In the genomic region with DNA sequence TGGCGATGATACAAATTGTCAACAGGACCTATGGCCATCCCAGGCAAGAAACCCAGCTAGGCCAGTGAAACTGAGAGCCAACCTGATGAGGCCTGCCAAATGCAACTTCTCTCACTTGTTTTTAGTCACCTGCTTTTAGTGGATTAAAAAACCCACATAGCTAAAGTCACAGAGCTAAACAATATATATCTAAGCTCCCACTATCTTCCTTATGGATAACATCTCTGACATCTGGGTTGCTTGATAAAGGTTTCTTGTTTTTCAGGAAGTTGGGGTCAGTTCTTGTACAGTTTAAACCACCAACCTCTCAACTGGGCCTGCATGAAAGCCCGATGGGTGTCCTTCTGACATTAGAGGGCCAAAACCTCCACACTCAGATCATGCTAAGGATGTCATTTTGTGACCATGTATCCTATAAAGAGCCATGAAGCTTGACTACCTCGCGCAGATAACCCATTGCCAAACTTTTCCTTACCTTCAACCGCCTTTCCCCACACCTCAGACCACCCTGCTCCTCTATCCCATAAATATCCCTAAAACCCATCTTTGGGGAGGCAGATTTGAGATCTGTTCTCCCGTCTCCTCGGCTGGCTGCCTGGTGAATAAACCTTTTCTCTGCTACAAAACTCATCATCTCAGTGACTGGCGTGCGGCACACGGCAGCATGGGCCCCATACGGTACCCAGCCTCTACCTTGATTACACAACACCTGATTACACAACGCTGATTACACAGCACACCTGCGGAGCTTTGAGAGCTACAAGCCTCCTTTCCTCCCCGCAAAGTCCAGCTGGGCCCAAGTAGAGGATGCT, we compare ENCODE assay signal across 1 cellular context.
TF ChIP-seq lines count a peak whose summit lies in the region.

No MANE protein-coding gene starts in this region.

TF ChIP-seq in K562, 482 proteins besides CTCF, POLR2A, EP300 and RAD21 (continued from another document and continues in another):
- TF ChIP-seq, protein P1, sequence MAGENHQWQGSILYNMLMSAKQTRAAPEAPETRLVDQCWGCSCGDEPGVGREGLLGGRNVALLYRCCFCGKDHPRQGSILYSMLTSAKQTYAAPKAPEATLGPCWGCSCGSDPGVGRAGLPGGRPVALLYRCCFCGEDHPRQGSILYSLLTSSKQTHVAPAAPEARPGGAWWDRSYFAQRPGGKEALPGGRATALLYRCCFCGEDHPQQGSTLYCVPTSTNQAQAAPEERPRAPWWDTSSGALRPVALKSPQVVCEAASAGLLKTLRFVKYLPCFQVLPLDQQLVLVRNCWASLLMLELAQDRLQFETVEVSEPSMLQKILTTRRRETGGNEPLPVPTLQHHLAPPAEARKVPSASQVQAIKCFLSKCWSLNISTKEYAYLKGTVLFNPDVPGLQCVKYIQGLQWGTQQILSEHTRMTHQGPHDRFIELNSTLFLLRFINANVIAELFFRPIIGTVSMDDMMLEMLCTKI (IDR thresholded peaks at IDR 0.05; ENCODE audit: partially characterized antibody) = no peak
- TF ChIP-seq, protein P2, sequence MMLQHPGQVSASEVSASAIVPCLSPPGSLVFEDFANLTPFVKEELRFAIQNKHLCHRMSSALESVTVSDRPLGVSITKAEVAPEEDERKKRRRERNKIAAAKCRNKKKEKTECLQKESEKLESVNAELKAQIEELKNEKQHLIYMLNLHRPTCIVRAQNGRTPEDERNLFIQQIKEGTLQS (IDR thresholded peaks at IDR 0.05) = no peak
- TF ChIP-seq, protein P2 (CRISPR knock-in tag; conservative IDR thresholded peaks at IDR 0.05) = no peak
- TF ChIP-seq STAT5B (CRISPR knock-in tag; IDR thresholded peaks at IDR 0.05) (no peak), DIDO1 (tag; IDR thresholded peaks at IDR 0.05; ENCODE audit: low read depth) (no peak), SETDB1 (IDR thresholded peaks at IDR 0.05; ENCODE audit: low read length) (no peak), ZNF384 (IDR thresholded peaks at IDR 0.05; ENCODE audit: low read depth, low read length) (no peak), CCNT2 (IDR thresholded peaks at IDR 0.05; ENCODE audit: borderline replicate concordance, extremely low read depth, insufficient read length, low read depth, low read length) (peak; percentile 70), CXXC5 (CRISPR knock-in tag; IDR thresholded peaks at IDR 0.05) (peak; percentile 7; the same call in 1 of the 2 replicates), LEF1 (IDR thresholded peaks at IDR 0.05) (no peak; the same call in 1 of the 2 replicates), ZNF224 (CRISPR knock-in tag; IDR thresholded peaks at IDR 0.05) (no peak), ZKSCAN3 (CRISPR knock-in tag; IDR thresholded peaks at IDR 0.05) (no peak), BHLHE40 (IDR thresholded peaks at IDR 0.05; ENCODE audit: low read length) (no peak), FOXK1 (CRISPR knock-in tag; IDR thresholded peaks at IDR 0.05; ENCODE audit: borderline replicate concordance) (no peak), GATAD2B (IDR thresholded peaks at IDR 0.05; ENCODE audit: borderline replicate concordance) (peak; percentile 78), ZNF79 (CRISPR knock-in tag; IDR thresholded peaks at IDR 0.05; ENCODE audit: low read depth) (peak; percentile 75), ZFP1 (CRISPR knock-in tag; IDR thresholded peaks at IDR 0.05) (no peak), ETV6 (IDR thresholded peaks at IDR 0.05; ENCODE audit: borderline replicate concordance in 1 of 2, low read depth in 2 of 2, low read length in 1 of 2) (no peak), ETV6 (CRISPR knock-in tag; IDR thresholded peaks at IDR 0.05; ENCODE audit: borderline replicate concordance) (no peak), HNRNPUL1 (IDR thresholded peaks at IDR 0.05; ENCODE audit: low read length) (no peak), HCFC1 (IDR thresholded peaks at IDR 0.05; ENCODE audit: low read depth, low read length) (no peak), NRF1 (conservative IDR thresholded peaks at IDR 0.05 in 1 of 2, IDR thresholded peaks at IDR 0.05 in 1 of 2) (no peak), C11orf30 (IDR thresholded peaks at IDR 0.05; ENCODE audit: low read depth) (no peak), ZNF431 (CRISPR knock-in tag; IDR thresholded peaks at IDR 0.05) (no peak), U2AF2 (optimal IDR thresholded peaks at IDR 0.05; ENCODE audit: low read depth, low read length) (no peak), ETS2 (tag; IDR thresholded peaks at IDR 0.05; ENCODE audit: borderline replicate concordance, poor library complexity, severe bottlenecking) (no peak), SNRNP70 (optimal IDR thresholded peaks at IDR 0.05; ENCODE audit: low read depth, low read length) (no peak), ZNF134 (CRISPR knock-in tag; conservative IDR thresholded peaks at IDR 0.05) (no peak; the same call in 1 of the 2 replicates), ETV1 (tag; conservative IDR thresholded peaks at IDR 0.05; ENCODE audit: low read depth) (no peak)
- TF ChIP-seq, protein P3, sequence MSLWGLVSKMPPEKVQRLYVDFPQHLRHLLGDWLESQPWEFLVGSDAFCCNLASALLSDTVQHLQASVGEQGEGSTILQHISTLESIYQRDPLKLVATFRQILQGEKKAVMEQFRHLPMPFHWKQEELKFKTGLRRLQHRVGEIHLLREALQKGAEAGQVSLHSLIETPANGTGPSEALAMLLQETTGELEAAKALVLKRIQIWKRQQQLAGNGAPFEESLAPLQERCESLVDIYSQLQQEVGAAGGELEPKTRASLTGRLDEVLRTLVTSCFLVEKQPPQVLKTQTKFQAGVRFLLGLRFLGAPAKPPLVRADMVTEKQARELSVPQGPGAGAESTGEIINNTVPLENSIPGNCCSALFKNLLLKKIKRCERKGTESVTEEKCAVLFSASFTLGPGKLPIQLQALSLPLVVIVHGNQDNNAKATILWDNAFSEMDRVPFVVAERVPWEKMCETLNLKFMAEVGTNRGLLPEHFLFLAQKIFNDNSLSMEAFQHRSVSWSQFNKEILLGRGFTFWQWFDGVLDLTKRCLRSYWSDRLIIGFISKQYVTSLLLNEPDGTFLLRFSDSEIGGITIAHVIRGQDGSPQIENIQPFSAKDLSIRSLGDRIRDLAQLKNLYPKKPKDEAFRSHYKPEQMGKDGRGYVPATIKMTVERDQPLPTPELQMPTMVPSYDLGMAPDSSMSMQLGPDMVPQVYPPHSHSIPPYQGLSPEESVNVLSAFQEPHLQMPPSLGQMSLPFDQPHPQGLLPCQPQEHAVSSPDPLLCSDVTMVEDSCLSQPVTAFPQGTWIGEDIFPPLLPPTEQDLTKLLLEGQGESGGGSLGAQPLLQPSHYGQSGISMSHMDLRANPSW (CRISPR knock-in tag; IDR thresholded peaks at IDR 0.05) = no peak
- TF ChIP-seq, protein P4, sequence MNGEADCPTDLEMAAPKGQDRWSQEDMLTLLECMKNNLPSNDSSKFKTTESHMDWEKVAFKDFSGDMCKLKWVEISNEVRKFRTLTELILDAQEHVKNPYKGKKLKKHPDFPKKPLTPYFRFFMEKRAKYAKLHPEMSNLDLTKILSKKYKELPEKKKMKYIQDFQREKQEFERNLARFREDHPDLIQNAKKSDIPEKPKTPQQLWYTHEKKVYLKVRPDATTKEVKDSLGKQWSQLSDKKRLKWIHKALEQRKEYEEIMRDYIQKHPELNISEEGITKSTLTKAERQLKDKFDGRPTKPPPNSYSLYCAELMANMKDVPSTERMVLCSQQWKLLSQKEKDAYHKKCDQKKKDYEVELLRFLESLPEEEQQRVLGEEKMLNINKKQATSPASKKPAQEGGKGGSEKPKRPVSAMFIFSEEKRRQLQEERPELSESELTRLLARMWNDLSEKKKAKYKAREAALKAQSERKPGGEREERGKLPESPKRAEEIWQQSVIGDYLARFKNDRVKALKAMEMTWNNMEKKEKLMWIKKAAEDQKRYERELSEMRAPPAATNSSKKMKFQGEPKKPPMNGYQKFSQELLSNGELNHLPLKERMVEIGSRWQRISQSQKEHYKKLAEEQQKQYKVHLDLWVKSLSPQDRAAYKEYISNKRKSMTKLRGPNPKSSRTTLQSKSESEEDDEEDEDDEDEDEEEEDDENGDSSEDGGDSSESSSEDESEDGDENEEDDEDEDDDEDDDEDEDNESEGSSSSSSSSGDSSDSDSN (IDR thresholded peaks at IDR 0.05; ENCODE audit: borderline replicate concordance in 1 of 2, low read depth in 2 of 2, low read length in 2 of 2) = no peak
- TF ChIP-seq, protein P5, sequence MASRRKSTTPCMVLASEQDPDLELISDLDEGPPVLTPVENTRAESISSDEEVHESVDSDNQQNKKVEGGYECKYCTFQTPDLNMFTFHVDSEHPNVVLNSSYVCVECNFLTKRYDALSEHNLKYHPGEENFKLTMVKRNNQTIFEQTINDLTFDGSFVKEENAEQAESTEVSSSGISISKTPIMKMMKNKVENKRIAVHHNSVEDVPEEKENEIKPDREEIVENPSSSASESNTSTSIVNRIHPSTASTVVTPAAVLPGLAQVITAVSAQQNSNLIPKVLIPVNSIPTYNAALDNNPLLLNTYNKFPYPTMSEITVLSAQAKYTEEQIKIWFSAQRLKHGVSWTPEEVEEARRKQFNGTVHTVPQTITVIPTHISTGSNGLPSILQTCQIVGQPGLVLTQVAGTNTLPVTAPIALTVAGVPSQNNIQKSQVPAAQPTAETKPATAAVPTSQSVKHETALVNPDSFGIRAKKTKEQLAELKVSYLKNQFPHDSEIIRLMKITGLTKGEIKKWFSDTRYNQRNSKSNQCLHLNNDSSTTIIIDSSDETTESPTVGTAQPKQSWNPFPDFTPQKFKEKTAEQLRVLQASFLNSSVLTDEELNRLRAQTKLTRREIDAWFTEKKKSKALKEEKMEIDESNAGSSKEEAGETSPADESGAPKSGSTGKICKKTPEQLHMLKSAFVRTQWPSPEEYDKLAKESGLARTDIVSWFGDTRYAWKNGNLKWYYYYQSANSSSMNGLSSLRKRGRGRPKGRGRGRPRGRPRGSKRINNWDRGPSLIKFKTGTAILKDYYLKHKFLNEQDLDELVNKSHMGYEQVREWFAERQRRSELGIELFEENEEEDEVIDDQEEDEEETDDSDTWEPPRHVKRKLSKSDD (conservative IDR thresholded peaks at IDR 0.05; ENCODE audit: low read length) = no peak
- TF ChIP-seq, protein P6, sequence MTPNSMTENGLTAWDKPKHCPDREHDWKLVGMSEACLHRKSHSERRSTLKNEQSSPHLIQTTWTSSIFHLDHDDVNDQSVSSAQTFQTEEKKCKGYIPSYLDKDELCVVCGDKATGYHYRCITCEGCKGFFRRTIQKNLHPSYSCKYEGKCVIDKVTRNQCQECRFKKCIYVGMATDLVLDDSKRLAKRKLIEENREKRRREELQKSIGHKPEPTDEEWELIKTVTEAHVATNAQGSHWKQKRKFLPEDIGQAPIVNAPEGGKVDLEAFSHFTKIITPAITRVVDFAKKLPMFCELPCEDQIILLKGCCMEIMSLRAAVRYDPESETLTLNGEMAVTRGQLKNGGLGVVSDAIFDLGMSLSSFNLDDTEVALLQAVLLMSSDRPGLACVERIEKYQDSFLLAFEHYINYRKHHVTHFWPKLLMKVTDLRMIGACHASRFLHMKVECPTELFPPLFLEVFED (CRISPR knock-in tag; conservative IDR thresholded peaks at IDR 0.05) = 0 out of 2 replicates have a peak, but pooled peaks have one; percentile 71
- TF ChIP-seq, protein P7, sequence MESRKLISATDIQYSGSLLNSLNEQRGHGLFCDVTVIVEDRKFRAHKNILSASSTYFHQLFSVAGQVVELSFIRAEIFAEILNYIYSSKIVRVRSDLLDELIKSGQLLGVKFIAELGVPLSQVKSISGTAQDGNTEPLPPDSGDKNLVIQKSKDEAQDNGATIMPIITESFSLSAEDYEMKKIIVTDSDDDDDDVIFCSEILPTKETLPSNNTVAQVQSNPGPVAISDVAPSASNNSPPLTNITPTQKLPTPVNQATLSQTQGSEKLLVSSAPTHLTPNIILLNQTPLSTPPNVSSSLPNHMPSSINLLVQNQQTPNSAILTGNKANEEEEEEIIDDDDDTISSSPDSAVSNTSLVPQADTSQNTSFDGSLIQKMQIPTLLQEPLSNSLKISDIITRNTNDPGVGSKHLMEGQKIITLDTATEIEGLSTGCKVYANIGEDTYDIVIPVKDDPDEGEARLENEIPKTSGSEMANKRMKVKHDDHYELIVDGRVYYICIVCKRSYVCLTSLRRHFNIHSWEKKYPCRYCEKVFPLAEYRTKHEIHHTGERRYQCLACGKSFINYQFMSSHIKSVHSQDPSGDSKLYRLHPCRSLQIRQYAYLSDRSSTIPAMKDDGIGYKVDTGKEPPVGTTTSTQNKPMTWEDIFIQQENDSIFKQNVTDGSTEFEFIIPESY (CRISPR knock-in tag; IDR thresholded peaks at IDR 0.05) = no peak
- TF ChIP-seq, protein P8, sequence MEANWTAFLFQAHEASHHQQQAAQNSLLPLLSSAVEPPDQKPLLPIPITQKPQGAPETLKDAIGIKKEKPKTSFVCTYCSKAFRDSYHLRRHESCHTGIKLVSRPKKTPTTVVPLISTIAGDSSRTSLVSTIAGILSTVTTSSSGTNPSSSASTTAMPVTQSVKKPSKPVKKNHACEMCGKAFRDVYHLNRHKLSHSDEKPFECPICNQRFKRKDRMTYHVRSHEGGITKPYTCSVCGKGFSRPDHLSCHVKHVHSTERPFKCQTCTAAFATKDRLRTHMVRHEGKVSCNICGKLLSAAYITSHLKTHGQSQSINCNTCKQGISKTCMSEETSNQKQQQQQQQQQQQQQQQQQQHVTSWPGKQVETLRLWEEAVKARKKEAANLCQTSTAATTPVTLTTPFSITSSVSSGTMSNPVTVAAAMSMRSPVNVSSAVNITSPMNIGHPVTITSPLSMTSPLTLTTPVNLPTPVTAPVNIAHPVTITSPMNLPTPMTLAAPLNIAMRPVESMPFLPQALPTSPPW (CRISPR knock-in tag; IDR thresholded peaks at IDR 0.05) = no peak; the same call in 1 of the 2 replicates
- TF ChIP-seq, protein P9, sequence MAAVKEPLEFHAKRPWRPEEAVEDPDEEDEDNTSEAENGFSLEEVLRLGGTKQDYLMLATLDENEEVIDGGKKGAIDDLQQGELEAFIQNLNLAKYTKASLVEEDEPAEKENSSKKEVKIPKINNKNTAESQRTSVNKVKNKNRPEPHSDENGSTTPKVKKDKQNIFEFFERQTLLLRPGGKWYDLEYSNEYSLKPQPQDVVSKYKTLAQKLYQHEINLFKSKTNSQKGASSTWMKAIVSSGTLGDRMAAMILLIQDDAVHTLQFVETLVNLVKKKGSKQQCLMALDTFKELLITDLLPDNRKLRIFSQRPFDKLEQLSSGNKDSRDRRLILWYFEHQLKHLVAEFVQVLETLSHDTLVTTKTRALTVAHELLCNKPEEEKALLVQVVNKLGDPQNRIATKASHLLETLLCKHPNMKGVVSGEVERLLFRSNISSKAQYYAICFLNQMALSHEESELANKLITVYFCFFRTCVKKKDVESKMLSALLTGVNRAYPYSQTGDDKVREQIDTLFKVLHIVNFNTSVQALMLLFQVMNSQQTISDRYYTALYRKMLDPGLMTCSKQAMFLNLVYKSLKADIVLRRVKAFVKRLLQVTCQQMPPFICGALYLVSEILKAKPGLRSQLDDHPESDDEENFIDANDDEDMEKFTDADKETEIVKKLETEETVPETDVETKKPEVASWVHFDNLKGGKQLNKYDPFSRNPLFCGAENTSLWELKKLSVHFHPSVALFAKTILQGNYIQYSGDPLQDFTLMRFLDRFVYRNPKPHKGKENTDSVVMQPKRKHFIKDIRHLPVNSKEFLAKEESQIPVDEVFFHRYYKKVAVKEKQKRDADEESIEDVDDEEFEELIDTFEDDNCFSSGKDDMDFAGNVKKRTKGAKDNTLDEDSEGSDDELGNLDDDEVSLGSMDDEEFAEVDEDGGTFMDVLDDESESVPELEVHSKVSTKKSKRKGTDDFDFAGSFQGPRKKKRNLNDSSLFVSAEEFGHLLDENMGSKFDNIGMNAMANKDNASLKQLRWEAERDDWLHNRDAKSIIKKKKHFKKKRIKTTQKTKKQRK (IDR thresholded peaks at IDR 0.05; ENCODE audit: borderline replicate concordance, low read depth, low read length) = no peak
